1 cellular context compared by ENCODE assay signal in genomic region chr15:89395996-89396395, GRCh38.
TF ChIP-seq lines count a peak whose summit lies in the region.

No MANE protein-coding gene starts in this region.

TF ChIP-seq in IMR-90, 13 proteins besides CTCF, POLR2A, EP300 and RAD21:
- TF ChIP-seq, protein P1, sequence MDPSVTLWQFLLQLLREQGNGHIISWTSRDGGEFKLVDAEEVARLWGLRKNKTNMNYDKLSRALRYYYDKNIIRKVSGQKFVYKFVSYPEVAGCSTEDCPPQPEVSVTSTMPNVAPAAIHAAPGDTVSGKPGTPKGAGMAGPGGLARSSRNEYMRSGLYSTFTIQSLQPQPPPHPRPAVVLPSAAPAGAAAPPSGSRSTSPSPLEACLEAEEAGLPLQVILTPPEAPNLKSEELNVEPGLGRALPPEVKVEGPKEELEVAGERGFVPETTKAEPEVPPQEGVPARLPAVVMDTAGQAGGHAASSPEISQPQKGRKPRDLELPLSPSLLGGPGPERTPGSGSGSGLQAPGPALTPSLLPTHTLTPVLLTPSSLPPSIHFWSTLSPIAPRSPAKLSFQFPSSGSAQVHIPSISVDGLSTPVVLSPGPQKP (IDR thresholded peaks at IDR 0.05; ENCODE audit: borderline replicate concordance, low read depth, low read length): no peak
- TF ChIP-seq BHLHE40 (IDR thresholded peaks at IDR 0.05; ENCODE audit: low read depth, low read length): no peak
- TF ChIP-seq, protein P2, sequence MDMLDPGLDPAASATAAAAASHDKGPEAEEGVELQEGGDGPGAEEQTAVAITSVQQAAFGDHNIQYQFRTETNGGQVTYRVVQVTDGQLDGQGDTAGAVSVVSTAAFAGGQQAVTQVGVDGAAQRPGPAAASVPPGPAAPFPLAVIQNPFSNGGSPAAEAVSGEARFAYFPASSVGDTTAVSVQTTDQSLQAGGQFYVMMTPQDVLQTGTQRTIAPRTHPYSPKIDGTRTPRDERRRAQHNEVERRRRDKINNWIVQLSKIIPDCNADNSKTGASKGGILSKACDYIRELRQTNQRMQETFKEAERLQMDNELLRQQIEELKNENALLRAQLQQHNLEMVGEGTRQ (IDR thresholded peaks at IDR 0.05; ENCODE audit: low read depth, low read length): no peak
- TF ChIP-seq SMC3 (IDR thresholded peaks at IDR 0.05; ENCODE audit: low read depth, low read length): no peak
- TF ChIP-seq CHD1 (IDR thresholded peaks at IDR 0.05; ENCODE audit: low read depth, low read length): no peak
- TF ChIP-seq NFE2L2 (IDR thresholded peaks at IDR 0.05; ENCODE audit: low read depth, low read length): no peak
- peak; percentile 83 for TF ChIP-seq CEBPB (IDR thresholded peaks at IDR 0.05; ENCODE audit: low read depth, low read length)
- no peak for TF ChIP-seq MXI1 (IDR thresholded peaks at IDR 0.05; ENCODE audit: borderline replicate concordance, low read depth, low read length)
- TF ChIP-seq MAZ (IDR thresholded peaks at IDR 0.05; ENCODE audit: borderline replicate concordance, low read depth, low read length): no peak
